Comparison of ENCODE assay signal across 8 cellular contexts in the genomic region with DNA sequence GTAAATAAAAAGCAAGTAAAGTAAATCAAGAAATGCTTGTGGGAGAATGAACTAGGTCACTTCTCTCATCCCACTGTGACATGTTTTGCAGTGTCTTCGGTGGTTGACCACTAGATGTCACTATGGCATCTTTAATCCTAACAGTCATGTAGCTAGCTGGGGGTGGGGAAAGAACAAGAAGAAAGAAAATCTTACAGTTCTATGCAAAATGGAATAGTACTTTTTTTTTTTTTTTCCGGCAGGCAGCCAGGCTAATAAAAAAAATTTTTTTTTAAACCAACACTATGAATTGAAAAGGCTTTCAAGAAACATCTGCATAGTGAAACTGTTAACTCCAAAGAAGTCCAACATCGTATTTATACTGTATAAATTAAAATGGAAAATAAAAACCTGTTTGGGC. TPM values are rescaled to one million over a fixed set of nuclear protein-coding genes. Genes with fewer than 3 reads are reported as not detected.
DNase-seq lines count a peak whose midpoint lies in the region; ATAC-seq, FAIRE-seq and TF ChIP-seq lines count a peak whose summit lies in the region.

No MANE protein-coding gene starts in this region.

- H3K36me3 Mint-ChIP-seq in activated CD4-positive, alpha-beta memory T cell treated with anti-CD3 and anti-CD28 coated beads for 36 hours: no peaks in the 10 kb centered on the region

- intact Hi-C loops in activated CD4-positive, alpha-beta memory T cell treated with anti-CD3 and anti-CD28 coated beads for 36 hours (cut with micrococcal nuclease): loop anchor here (1.0 to 10.0 kb wide), 5 partner anchors 148 to 1018 kb away; no protein-coding TSS in a partner anchor

- no peak overlapping the region for H2BK120ac ChIP-seq in neuronal stem cell (ENCODE audit: low read depth, low read length)

- H3K14ac ChIP-seq in neuronal stem cell (ENCODE audit: low read length): no peak overlapping the region

- WGBS in neuronal stem cell (ENCODE audit: extremely low coverage in 2 of 2, insufficient read length in 2 of 2, insufficient replicate concordance in 1 of 2), 2 donors: no CpG with 5 or more reads among the region's 3 CpGs

- no peak overlapping the region for H3K18ac ChIP-seq in neuronal stem cell (ENCODE audit: low read length)

- peak; percentile 86 for ATAC-seq in GM18907 (IDR thresholded peaks at IDR 0.05; ENCODE audit: unreplicated experiment)
- peak; percentile 87 for ATAC-seq in HG03095 (IDR thresholded peaks at IDR 0.05; ENCODE audit: unreplicated experiment)

- H2AK5ac ChIP-seq in neuronal stem cell (ENCODE audit: low read depth, low read length): no peak overlapping the region

- no peak overlapping the region for H2BK15ac ChIP-seq in neuronal stem cell (ENCODE audit: low read length)

- no peak overlapping the region for H2BK12ac ChIP-seq in neuronal stem cell (ENCODE audit: low read length)

- H3K27me3 ChIP-seq in neuronal stem cell (ENCODE audit: control insufficient read depth in 3 of 3, insufficient read depth in 3 of 3, low read depth in 1 of 3, low read length in 3 of 3): no peaks in the 10 kb centered on the region

- H3K4me3 Mint-ChIP-seq in activated CD4-positive, alpha-beta memory T cell treated with anti-CD3 and anti-CD28 coated beads for 36 hours: no peak overlapping the region

- no peak overlapping the region for H4K91ac ChIP-seq in neuronal stem cell (ENCODE audit: low read depth, low read length, poor library complexity)

- POLR2A ChIA-PET in activated CD4-positive, alpha-beta memory T cell treated with anti-CD3 and anti-CD28 coated beads for 36 hours (lab: Charles Lee): interaction anchor here (0.7 to 0.9 kb wide), 2 partner anchors 144 to 148 kb away, joined by 3 to 5 read pairs; no protein-coding TSS in a partner anchor

- H3K23ac ChIP-seq in neuronal stem cell (ENCODE audit: low read depth, low read length, poor library complexity): no peak overlapping the region

- H2BK5ac ChIP-seq in neuronal stem cell (ENCODE audit: low read length): no peak overlapping the region

- peaks cover 3% of the 10 kb centered on the region for H3K4me1 Mint-ChIP-seq in activated CD4-positive, alpha-beta memory T cell treated with anti-CD3 and anti-CD28 coated beads for 36 hours (ENCODE audit: low read depth)

- no peak overlapping the region for H3K27ac Mint-ChIP-seq in activated CD4-positive, alpha-beta memory T cell treated with anti-CD3 and anti-CD28 coated beads for 36 hours

- H3K9me3 ChIP-seq in neuronal stem cell (replicated peaks in 1 of 2; ENCODE audit: control insufficient read depth in 2 of 2, insufficient read depth in 1 of 2, low read depth in 1 of 2, low read length in 2 of 2): no peaks in the 10 kb centered on the region

- FAIRE-seq in D721Med (lab: Jason Lieb, UNC): peak; percentile 94

- H3K4ac ChIP-seq in neuronal stem cell (ENCODE audit: low read length): no peak overlapping the region

- H3K36me3 ChIP-seq in neuronal stem cell (replicated peaks in 1 of 2; ENCODE audit: control insufficient read depth in 2 of 2, insufficient read depth in 2 of 2, low read length in 2 of 2): no peaks in the 10 kb centered on the region

- H3K4me3 ChIP-seq in foreskin fibroblast (ENCODE audit: low read depth in 1 of 2, low read length in 2 of 2): no peak overlapping the region
- H3K4me3 ChIP-seq in neuronal stem cell (ENCODE audit: low read length in 2 of 2): no peak overlapping the region

- H3K79me1 ChIP-seq in neuronal stem cell (ENCODE audit: low read depth, low read length): no peaks in the 10 kb centered on the region

- peak; percentile 94 for TF ChIP-seq CTCF in D721Med (IDR thresholded peaks at IDR 0.05; ENCODE audit: insufficient read depth, missing control alignments)
- TF ChIP-seq CTCF in foreskin fibroblast (IDR thresholded peaks at IDR 0.05; ENCODE audit: low read depth, low read length): peak; percentile 71

- CTCF ChIA-PET in activated CD4-positive, alpha-beta memory T cell treated with anti-CD3 and anti-CD28 coated beads for 36 hours (lab: Charles Lee): interaction anchor here (0.6 to 1.6 kb wide), 11 partner anchors 18 to 1428 kb away, joined by 3 to 7 read pairs (median 3); no protein-coding TSS in a partner anchor

- peak overlapping the region; percentile 46 for H2AFZ ChIP-seq in neuronal stem cell (ENCODE audit: low read length)

- no peak overlapping the region for H3K9ac ChIP-seq in neuronal stem cell (ENCODE audit: low read depth, low read length, poor library complexity)

- H3K9me3 Mint-ChIP-seq in activated CD4-positive, alpha-beta memory T cell treated with anti-CD3 and anti-CD28 coated beads for 36 hours: no peaks in the 10 kb centered on the region

- H4K8ac ChIP-seq in neuronal stem cell (ENCODE audit: low read depth, low read length): no peak overlapping the region

- peaks cover 0 to 6% of the 10 kb centered on the region in 2 donors for H3K4me1 ChIP-seq in neuronal stem cell (ENCODE audit: control insufficient read depth in 2 of 2, insufficient read depth in 1 of 2, low read depth in 1 of 2, low read length in 2 of 2)

- no peak overlapping the region for H3K27ac ChIP-seq in neuronal stem cell (replicated peaks; ENCODE audit: low read length)

- DNase-seq in D721Med (ENCODE audit: insufficient read length, low spot score) (peak; percentile 43), NCI-H2196 treated with DMSO at 0.1 percent for 48 hours (lab: John Stamatoyannopoulos, UW; ENCODE audit: unreplicated experiment) (peak; percentile 21), foreskin fibroblast (peak; percentile 77 to 91), neuronal stem cell (ENCODE audit: low spot score) (peak; percentile 65), T-helper 9 cell (no peak)
- peak; percentile 15 for DNase-seq in activated CD4-positive, alpha-beta memory T cell treated with anti-CD3 and anti-CD28 coated beads for 36 hours

- H3K27me3 Mint-ChIP-seq in activated CD4-positive, alpha-beta memory T cell treated with anti-CD3 and anti-CD28 coated beads for 36 hours: no peaks in the 10 kb centered on the region

- no peak overlapping the region for H3K4me2 ChIP-seq in neuronal stem cell (ENCODE audit: insufficient read depth, low read length, poor library complexity, severe bottlenecking)

RNA-seq across cellular contexts. Expression of a gene that starts 38.3 kb away (rescaled TPM):
- 100 to 1,000 TPM; 153 TPM for total RNA-seq in activated CD4-positive, alpha-beta memory T cell treated with anti-CD3 and anti-CD28 coated beads for 36 hours
- 134 TPM for polyA plus RNA-seq in neuronal stem cell (2013, experiment 1 of 2)
- polyA plus RNA-seq in neuronal stem cell (2013, experiment 2 of 2): 136 TPM
